Comparison of ENCODE assay signal across 19 cellular contexts in genomic region chr2:198004173-198004572, GRCh38.
DNase-seq lines count a peak whose midpoint lies in the region; ATAC-seq, FAIRE-seq and TF ChIP-seq lines count a peak whose summit lies in the region.
"Had no signal": no experiment of that assay in that cellular context is flagged by ENCODE, and none has a peak within 500 bp of the region (broad histone marks: within the 10 kb centered on the region; RNA-seq: fewer than 3 reads in every experiment).

No MANE protein-coding gene starts in this region.

- DNase-seq in activated naive CD4-positive, alpha-beta T cell treated with Interleukin-2 at 50 U/mL for 16 hours = no peak
- DNase-seq in RKO (ENCODE audit: low spot score) (peak; percentile 3), epithelial cell of proximal tubule (ENCODE audit: low read depth) (peak; percentile 29), mesenteric fat pad (ENCODE audit: low spot score) (no peak), H54 (ENCODE audit: insufficient read length, low spot score) (no peak)
- DNase-seq: activated CD4-positive, alpha-beta T cell treated with anti-CD3 and anti-CD28 coated beads for 4 hours; activated T-cell treated with anti-CD3 and anti-CD28 coated beads, Interleukin-2, amount 50 U/mL, for 1 hour; head of caudate nucleus; MV-4-11; NCI-H524 treated with DMSO at 0.1 percent for 48 hours; OCI-M1; T1000 had no signal

- TF ChIP-seq CTCF in epithelial cell of proximal tubule (conservative IDR thresholded peaks at IDR 0.05; ENCODE audit: low read depth, low read length) = no peak

- H3K9me3 ChIP-seq in skeletal muscle satellite cell (replicated peaks; ENCODE audit: low read length) = no peaks in the 10 kb centered on the region
- H3K9me3 ChIP-seq: ascending aorta, right atrium auricular region had no signal

- no peak for FAIRE-seq in H54 (lab: Jason Lieb, UNC)
- FAIRE-seq: H1 had no signal

- peak overlapping the region; percentile 65 for H3K27ac Mint-ChIP-seq in activated naive CD4-positive, alpha-beta T cell treated with anti-CD3 and anti-CD28 coated beads, Interleukin-2, amount 50 U/mL, for 24 hours

- H3K36me3 Mint-ChIP-seq in activated naive CD4-positive, alpha-beta T cell treated with anti-CD3 and anti-CD28 coated beads, Interleukin-2, amount 50 U/mL, for 24 hours = peaks cover 29% of the 10 kb centered on the region

- no peak overlapping the region for H3K9ac ChIP-seq in skeletal muscle satellite cell (ENCODE audit: low read depth, low read length)

- H3K36me3 ChIP-seq in skeletal muscle satellite cell (ENCODE audit: insufficient read depth, low read length) = no peaks in the 10 kb centered on the region
- H3K36me3 ChIP-seq: ascending aorta, right atrium auricular region had no signal

- TF ChIP-seq POLR2A in H54 (IDR thresholded peaks at IDR 0.05; ENCODE audit: low read depth, low read length) = no peak

- peak overlapping the region; percentile 30 for H3K4me3 Mint-ChIP-seq in activated naive CD4-positive, alpha-beta T cell treated with anti-CD3 and anti-CD28 coated beads, Interleukin-2, amount 50 U/mL, for 24 hours

- peaks cover 85% of the 10 kb centered on the region for H3K4me1 Mint-ChIP-seq in activated naive CD4-positive, alpha-beta T cell treated with anti-CD3 and anti-CD28 coated beads, Interleukin-2, amount 50 U/mL, for 24 hours

- H3K9me3 Mint-ChIP-seq in activated naive CD4-positive, alpha-beta T cell treated with anti-CD3 and anti-CD28 coated beads, Interleukin-2, amount 50 U/mL, for 24 hours = peaks cover 6% of the 10 kb centered on the region

- no peak for ATAC-seq in HG03469 (IDR thresholded peaks at IDR 0.05; ENCODE audit: unreplicated experiment)

- peak overlapping the region; percentile 50 for H3K4me2 ChIP-seq in skeletal muscle satellite cell (ENCODE audit: low read length)

- H3K4me1 ChIP-seq in skeletal muscle satellite cell (ENCODE audit: control insufficient read depth, insufficient read depth, low read length) = peaks cover 8% of the 10 kb centered on the region
- H3K4me1 ChIP-seq: right atrium auricular region had no signal

- no peak overlapping the region for H3K4me3 ChIP-seq in epithelial cell of proximal tubule (ENCODE audit: low read depth, low read length)
- no peak overlapping the region for H3K4me3 ChIP-seq in skeletal muscle satellite cell (ENCODE audit: low read length)
- H3K4me3 ChIP-seq: coronary artery, right atrium auricular region had no signal

- no peaks in the 10 kb centered on the region for H3K27me3 ChIP-seq in skeletal muscle satellite cell (ENCODE audit: control insufficient read depth, insufficient read depth, low read length)
- H3K27me3 ChIP-seq: ascending aorta, right atrium auricular region had no signal

- H3K27me3 Mint-ChIP-seq in activated naive CD4-positive, alpha-beta T cell treated with anti-CD3 and anti-CD28 coated beads, Interleukin-2, amount 50 U/mL, for 24 hours = no peaks in the 10 kb centered on the region

Comparison
In these comparisons a context has a peak if more than half of its experiments do, and no peak if none do; other contexts are left out.
1. DNase-seq: peak in RKO (single experiment) and epithelial cell of proximal tubule (single experiment); none in activated naive CD4-positive, alpha-beta T cell treated with Interleukin-2 at 50 U/mL for 16 hours (single experiment), mesenteric fat pad (single experiment) and H54 (single experiment).